Comparison of ENCODE assay signal across 10 cellular contexts in genomic region chr12:26629864-26630263, GRCh38.
A peak's percentile ranks its signal among the peaks of the same experiment; 100 is the strongest.
DNase-seq lines count a peak whose midpoint lies in the region; ATAC-seq and TF ChIP-seq lines count a peak whose summit lies in the region.
"Had no signal": no experiment of that assay in that cellular context is flagged by ENCODE, and none has a peak within 500 bp of the region (broad histone marks: within the 10 kb centered on the region; RNA-seq: fewer than 3 reads in every experiment).

No MANE protein-coding gene starts in this region.

- no peaks in the 10 kb centered on the region for H3F3A ChIP-seq in neural progenitor cell (ENCODE audit: low read depth)

- BruUV-seq in Caco-2 (replicated peaks; lab: Mats Ljungman, UMichigan) = TSS peak; percentile 46

- no peaks in the 10 kb centered on the region for H4K20me1 ChIP-seq in neural progenitor cell (ENCODE audit: low read depth)

- H3K9me3 Mint-ChIP-seq in Caco-2 (ENCODE audit: unreplicated experiment) = no peaks in the 10 kb centered on the region
- H3K9me3 Mint-ChIP-seq in neural progenitor cell = no peaks in the 10 kb centered on the region
- H3K9me3 Mint-ChIP-seq: IgD-negative memory B cell had no signal

- POLR2A ChIA-PET in Caco-2 (lab: Charles Lee) = no interaction called here

- intact Hi-C loops in Caco-2 (cut with micrococcal nuclease; ENCODE audit: unreplicated experiment) = loop anchor here (5.0 kb wide), 2 partner anchors 72 to 508 kb away; no protein-coding TSS in a partner anchor

- peak overlapping the region; percentile 59 for H2AFZ ChIP-seq in neural progenitor cell (replicated peaks)

- no peaks in the 10 kb centered on the region for H3K9me3 ChIP-seq in Caco-2
- no peaks in the 10 kb centered on the region for H3K9me3 ChIP-seq in neural progenitor cell (ENCODE audit: low read depth)

- peak overlapping the region; percentile 14 for H3K4me3 Mint-ChIP-seq in Caco-2 (ENCODE audit: unreplicated experiment)
- no peak overlapping the region for H3K4me3 Mint-ChIP-seq in neural progenitor cell
- H3K4me3 Mint-ChIP-seq: activated CD8-positive, alpha-beta T cell treated with anti-CD3 and anti-CD28 coated beads, Interleukin-2, amount 10 ng/mL, durations not matched to agents 7 days and 5 days; IgD-negative memory B cell had no signal

- H3K36me3 ChIP-seq in Caco-2 (ENCODE audit: control insufficient read depth, insufficient read depth, low read length) (no peaks in the 10 kb centered on the region), neural progenitor cell (no peaks in the 10 kb centered on the region)

- ATAC-seq in HG03378 (IDR thresholded peaks at IDR 0.05; ENCODE audit: unreplicated experiment) (no peak), HG02852 (IDR thresholded peaks at IDR 0.05; ENCODE audit: unreplicated experiment) (no peak), HG03432 (IDR thresholded peaks at IDR 0.05; ENCODE audit: unreplicated experiment) (no peak)
- ATAC-seq: activated CD8-positive, alpha-beta T cell treated with anti-CD3 and anti-CD28 coated beads, Interleukin-2, amount 10 ng/mL, durations not matched to agents 7 days and 5 days had no signal

- H3K4me2 ChIP-seq in neural progenitor cell = no peak overlapping the region

- peak in 1 of 2 experiments; percentile 11 for TF ChIP-seq CTCF in Caco-2 (IDR thresholded peaks at IDR 0.05; ENCODE audit: insufficient read depth in 1 of 2, low read depth in 1 of 2, low read length in 1 of 2, severe bottlenecking in 1 of 2, unreplicated experiment in 1 of 2)
- TF ChIP-seq CTCF in neural progenitor cell (IDR thresholded peaks at IDR 0.05) = peak; percentile 49

- no peak overlapping the region for H3K27ac ChIP-seq in neural progenitor cell

- H3K4me1 ChIP-seq in Caco-2 (peaks cover 57% of the 10 kb centered on the region), neural progenitor cell (peaks cover 3% of the 10 kb centered on the region)

- H3K79me2 ChIP-seq in neural progenitor cell (ENCODE audit: low read depth) = no peaks in the 10 kb centered on the region

- CTCF ChIA-PET in Caco-2 (lab: Charles Lee) = interaction anchor here (1.6 to 1.8 kb wide), 2 partner anchors 23 to 72 kb away, joined by 3 to 7 read pairs; no protein-coding TSS in a partner anchor

- H3K27me3 ChIP-seq in Caco-2 (replicated peaks; ENCODE audit: control insufficient read depth, insufficient read depth, low read length) = no peaks in the 10 kb centered on the region
- H3K27me3 ChIP-seq in neural progenitor cell = no peaks in the 10 kb centered on the region

- H3K27ac Mint-ChIP-seq in Caco-2 (ENCODE audit: unreplicated experiment) (peak overlapping the region; percentile 51), neural progenitor cell (no peak overlapping the region)
- H3K27ac Mint-ChIP-seq: activated CD8-positive, alpha-beta T cell treated with anti-CD3 and anti-CD28 coated beads, Interleukin-2, amount 10 ng/mL, durations not matched to agents 7 days and 5 days had no signal

- H3K9ac ChIP-seq in neural progenitor cell = no peak overlapping the region

- H3K4me3 ChIP-seq in Caco-2 (ENCODE audit: low read depth, low read length) (no peak overlapping the region), neural progenitor cell (no peak overlapping the region)

- DNase-seq in Caco-2 (no peak), OCI-M1 (lab: John Stamatoyannopoulos, UW) (peak; percentile 15), fibroblast of gingiva (ENCODE audit: low read depth) (peak; percentile 29), neural progenitor cell (ENCODE audit: low spot score) (peak; percentile 30), HuH-7.5 (ENCODE audit: low spot score) (no peak)
- DNase-seq: activated CD8-positive, alpha-beta T cell treated with anti-CD3 and anti-CD28 coated beads, Interleukin-2, amount 10 ng/mL, durations not matched to agents 7 days and 5 days had no signal

- H3K4me1 Mint-ChIP-seq in Caco-2 (ENCODE audit: low read depth, unreplicated experiment) (peaks cover 55% of the 10 kb centered on the region), neural progenitor cell (peaks cover 4% of the 10 kb centered on the region)
- H3K4me1 Mint-ChIP-seq: IgD-negative memory B cell had no signal

- no peaks in the 10 kb centered on the region for H3K27me3 Mint-ChIP-seq in Caco-2 (ENCODE audit: insufficient read depth, unreplicated experiment)
- no peaks in the 10 kb centered on the region for H3K27me3 Mint-ChIP-seq in neural progenitor cell (ENCODE audit: insufficient read depth, low read depth)
- H3K27me3 Mint-ChIP-seq: IgD-negative memory B cell had no signal

- H3K36me3 Mint-ChIP-seq in Caco-2 (ENCODE audit: insufficient read depth, unreplicated experiment) (peaks cover 21% of the 10 kb centered on the region), neural progenitor cell (no peaks in the 10 kb centered on the region)

Comparison
In these comparisons a context has a peak if more than half of its experiments do, and no peak if none do; other contexts are left out.
1. DNase-seq: peak in OCI-M1 (single experiment), fibroblast of gingiva (single experiment) and neural progenitor cell (single experiment); none in Caco-2 (0 of 2) and HuH-7.5 (single experiment).